In genomic region chr17:30031214-30031869, GRCh38 we compare ENCODE assay signal across 29 cellular contexts.
DNase-seq lines count a peak whose midpoint lies in the region; ATAC-seq, FAIRE-seq and TF ChIP-seq lines count a peak whose summit lies in the region.
"Had no signal": no experiment of that assay in that cellular context is flagged by ENCODE, and none has a peak within 500 bp of the region (broad histone marks: within the 10 kb centered on the region; RNA-seq: fewer than 3 reads in every experiment).

No MANE protein-coding gene starts in this region.

- H3K4me1 Mint-ChIP-seq in CD4-positive, alpha-beta T cell (ENCODE audit: low read depth): no peaks in the 10 kb centered on the region

- no peaks in the 10 kb centered on the region for H3K36me3 Mint-ChIP-seq in CD4-positive, alpha-beta T cell (ENCODE audit: low read depth)
- H3K36me3 Mint-ChIP-seq: activated CD8-positive, alpha-beta memory T cell treated with anti-CD3 and anti-CD28 coated beads, Interleukin-2, amount 10 ng/mL, durations not matched to agents 7 days and 5 days; IgD-negative memory B cell; neural progenitor cell; type B pancreatic cell had no signal

- H3K4me3 Mint-ChIP-seq in CD4-positive, alpha-beta T cell: no peak overlapping the region
- H3K4me3 Mint-ChIP-seq: activated CD8-positive, alpha-beta memory T cell treated with anti-CD3 and anti-CD28 coated beads, Interleukin-2, amount 10 ng/mL, durations not matched to agents 7 days and 5 days; neural progenitor cell; T-helper 1 cell treated with Interleukin-12 subunit alpha and Interleukin-12 subunit beta and Interleukin-4 antibody, amounts not matched to agents 30 μg/mL and 1 μg/mL, for 36 hours; type B pancreatic cell had no signal

- ATAC-seq in CD4-positive, alpha-beta T cell (ENCODE audit: poor library complexity): peak; percentile 37
- ATAC-seq in HG03175 (IDR thresholded peaks at IDR 0.05; ENCODE audit: unreplicated experiment): peak; percentile 62
- ATAC-seq: activated CD8-positive, alpha-beta memory T cell treated with anti-CD3 and anti-CD28 coated beads, Interleukin-2, amount 10 ng/mL, durations not matched to agents 7 days and 5 days; gastroesophageal sphincter; HCT116 had no signal

- H3K27me3 ChIP-seq in CD4-positive, alpha-beta T cell (ENCODE audit: control insufficient read depth, insufficient read depth, low read length): no peaks in the 10 kb centered on the region
- no peaks in the 10 kb centered on the region for H3K27me3 ChIP-seq in brain microvascular endothelial cell (replicated peaks)
- no peaks in the 10 kb centered on the region for H3K27me3 ChIP-seq in SJCRH30
- H3K27me3 ChIP-seq in breast epithelium: no peaks in the 10 kb centered on the region
- H3K27me3 ChIP-seq: gastroesophageal sphincter, neural progenitor cell had no signal

- no peak overlapping the region for H3K27ac ChIP-seq in CD4-positive, alpha-beta T cell (ENCODE audit: low read depth, low read length)
- no peak overlapping the region for H3K27ac ChIP-seq in brain microvascular endothelial cell
- H3K27ac ChIP-seq in SJCRH30: no peak overlapping the region
- H3K27ac ChIP-seq in breast epithelium: no peak overlapping the region
- H3K27ac ChIP-seq: gastroesophageal sphincter, neural progenitor cell had no signal

- no peak for TF ChIP-seq POLR2A in breast epithelium (IDR thresholded peaks at IDR 0.05)

- no peak for TF ChIP-seq CTCF in CD4-positive, alpha-beta T cell (IDR thresholded peaks at IDR 0.05)
- no peak for TF ChIP-seq CTCF in GM10248 (IDR thresholded peaks at IDR 0.05; ENCODE audit: control extremely low read depth, extremely low read depth, low read depth, missing control alignments)
- TF ChIP-seq CTCF in brain microvascular endothelial cell (IDR thresholded peaks at IDR 0.05; ENCODE audit: low read depth, low read length, missing control alignments): no peak
- TF ChIP-seq CTCF in breast epithelium (IDR thresholded peaks at IDR 0.05): no peak

- FAIRE-seq in islet of Langerhans (lab: Jason Lieb, UNC): peak; percentile 43
- FAIRE-seq: endometrium, G401.6, kidney had no signal

- H3K27ac Mint-ChIP-seq in CD4-positive, alpha-beta T cell: no peak overlapping the region
- H3K27ac Mint-ChIP-seq: activated CD8-positive, alpha-beta memory T cell treated with anti-CD3 and anti-CD28 coated beads, Interleukin-2, amount 10 ng/mL, durations not matched to agents 7 days and 5 days; IgD-negative memory B cell; neural progenitor cell; T-helper 1 cell treated with Interleukin-12 subunit alpha and Interleukin-12 subunit beta and Interleukin-4 antibody, amounts not matched to agents 30 μg/mL and 1 μg/mL, for 36 hours; type B pancreatic cell had no signal

- DNase-seq in CD4-positive, alpha-beta T cell: no peak
- DNase-seq in GM10248 (ENCODE audit: extremely low spot score): peak; percentile 18
- no peak for DNase-seq in brain microvascular endothelial cell
- DNase-seq in SJCRH30: no peak
- no peak for DNase-seq in COLO829 (ENCODE audit: low spot score)
- DNase-seq in breast epithelium (ENCODE audit: low spot score in 2 of 2): no peak
- DNase-seq: activated CD4-positive, alpha-beta T cell treated with anti-CD3 and anti-CD28 coated beads for 4 hours; activated CD8-positive, alpha-beta memory T cell treated with anti-CD3 and anti-CD28 coated beads, Interleukin-2, amount 10 ng/mL, durations not matched to agents 7 days and 5 days; activated naive CD4-positive, alpha-beta T cell treated with anti-CD3 and anti-CD28 coated beads, Interleukin-2, amount 50 U/mL, for 16 hours; anterior cingulate cortex; cortex of kidney; DMS53; kidney; MG63; NCI-H69; posterior cingulate gyrus; RPMI8226 had no signal

- no peaks in the 10 kb centered on the region for H3K9me3 Mint-ChIP-seq in CD4-positive, alpha-beta T cell
- H3K9me3 Mint-ChIP-seq: T-helper 1 cell treated with Interleukin-12 subunit alpha and Interleukin-12 subunit beta and Interleukin-4 antibody, amounts not matched to agents 30 μg/mL and 1 μg/mL, for 36 hours; type B pancreatic cell had no signal

- no peaks in the 10 kb centered on the region for H3K9me3 ChIP-seq in CD4-positive, alpha-beta T cell (ENCODE audit: control insufficient read depth, low read length)
- H3K9me3 ChIP-seq in SJCRH30 (replicated peaks): no peaks in the 10 kb centered on the region
- H3K9me3 ChIP-seq in breast epithelium: no peaks in the 10 kb centered on the region
- H3K9me3 ChIP-seq: gastroesophageal sphincter, MG63 had no signal

- H3K4me3 ChIP-seq in brain microvascular endothelial cell (ENCODE audit: low read depth, low read length) (no peak overlapping the region), SJCRH30 (no peak overlapping the region), breast epithelium (no peak overlapping the region)
- H3K4me3 ChIP-seq: gastroesophageal sphincter, lung, MG63, neural progenitor cell, SK-N-MC had no signal

- intact Hi-C loops in CD4-positive, alpha-beta T cell (cut with DNase I, micrococcal nuclease): no loop called here
- intact Hi-C loops in breast epithelium (cut with DNase I; ENCODE audit: low total_unique reads): no loop called here

- H3K36me3 ChIP-seq in brain microvascular endothelial cell (replicated peaks) (no peaks in the 10 kb centered on the region), SJCRH30 (no peaks in the 10 kb centered on the region), breast epithelium (no peaks in the 10 kb centered on the region)
- H3K36me3 ChIP-seq: gastroesophageal sphincter, MG63, neural progenitor cell had no signal

- CTCF ChIA-PET in CD4-positive, alpha-beta T cell (lab: Charles Lee): interaction anchor here (1.0 kb wide), 1 partner anchor 10 kb away, joined by 3 read pairs; no protein-coding TSS in a partner anchor
- CTCF ChIA-PET in GM10248 (lab: Yijun Ruan, JAX): interaction anchor here (1.3 to 4.6 kb wide), 9 partner anchors 10 to 220 kb away, joined by 3 to 41 read pairs (median 6); no protein-coding TSS in a partner anchor

- no peaks in the 10 kb centered on the region for H3K27me3 Mint-ChIP-seq in CD4-positive, alpha-beta T cell
- H3K27me3 Mint-ChIP-seq: IgD-negative memory B cell had no signal

- in situ Hi-C loops in brain microvascular endothelial cell (cut with HindIII; ENCODE audit: low pct_ligation_motif_present, low sequenced_read_pairs): no loop called here

- H3K4me1 ChIP-seq in SJCRH30 (no peaks in the 10 kb centered on the region), breast epithelium (no peaks in the 10 kb centered on the region)
- H3K4me1 ChIP-seq: gastroesophageal sphincter, neural progenitor cell had no signal

- POLR2A ChIA-PET in CD4-positive, alpha-beta T cell (lab: Charles Lee): no interaction called here
- POLR2A ChIA-PET in GM10248 (lab: Yijun Ruan, JAX): no interaction called here
